ENCODE assay signal across 13 cellular contexts in the genomic region with DNA sequence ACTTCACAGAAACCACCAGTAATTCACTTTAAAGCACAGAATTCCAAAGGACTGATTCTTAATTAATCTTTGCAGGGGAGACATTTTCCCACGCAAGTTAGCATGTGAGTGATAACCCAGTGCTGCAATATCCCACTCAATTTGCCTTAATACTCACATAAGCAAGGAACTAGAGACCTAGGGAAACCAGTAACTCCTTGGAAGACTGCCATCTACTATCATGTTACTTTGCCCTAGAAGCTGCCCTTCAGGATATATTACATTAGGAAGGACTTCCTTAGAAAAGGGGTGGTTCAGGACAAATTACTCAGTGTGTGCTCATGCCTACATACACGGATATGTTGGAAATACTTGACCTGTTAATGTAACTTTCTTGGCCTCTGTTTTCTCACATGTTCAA.
DNase-seq lines count a peak whose midpoint lies in the region; ATAC-seq and TF ChIP-seq lines count a peak whose summit lies in the region.
"Had no signal": no experiment of that assay in that cellular context is flagged by ENCODE, and none has a peak within 500 bp of the region (broad histone marks: within the 10 kb centered on the region; RNA-seq: fewer than 3 reads in every experiment).

No MANE protein-coding gene starts in this region.

- H3K27me3 ChIP-seq in left lung = no peaks in the 10 kb centered on the region
- H3K27me3 ChIP-seq in naive thymus-derived CD4-positive, alpha-beta T cell (ENCODE audit: control insufficient read depth in 2 of 2, insufficient read depth in 2 of 2, low read length in 2 of 2) = no peaks in the 10 kb centered on the region
- no peaks in the 10 kb centered on the region for H3K27me3 ChIP-seq in Caco-2 (replicated peaks; ENCODE audit: control insufficient read depth, insufficient read depth, low read length)

- ATAC-seq in left lung = peak; percentile 58
- no peak for ATAC-seq in naive thymus-derived CD4-positive, alpha-beta T cell
- no peak for ATAC-seq in GM18909 (IDR thresholded peaks at IDR 0.05; ENCODE audit: poor library complexity, unreplicated experiment)
- ATAC-seq in HG03460 (IDR thresholded peaks at IDR 0.05; ENCODE audit: unreplicated experiment) = no peak
- ATAC-seq: CD8-positive, alpha-beta T cell; GM12878 had no signal

- no peak overlapping the region for H3K4me3 Mint-ChIP-seq in naive thymus-derived CD4-positive, alpha-beta T cell
- no peak overlapping the region for H3K4me3 Mint-ChIP-seq in Caco-2 (ENCODE audit: unreplicated experiment)
- H3K4me3 Mint-ChIP-seq: activated T-cell treated with anti-CD3 and anti-CD28 coated beads, Interleukin-2, amount 50 U/mL, for 24 hours; CD8-positive, alpha-beta T cell had no signal

- H3K4me1 Mint-ChIP-seq in naive thymus-derived CD4-positive, alpha-beta T cell = no peaks in the 10 kb centered on the region
- no peaks in the 10 kb centered on the region for H3K4me1 Mint-ChIP-seq in Caco-2 (ENCODE audit: low read depth, unreplicated experiment)

- intact Hi-C loops in left lung (cut with DNase I) = no loop called here
- intact Hi-C loops in naive thymus-derived CD4-positive, alpha-beta T cell (cut with micrococcal nuclease) = no loop called here
- intact Hi-C loops in Caco-2 (cut with micrococcal nuclease; ENCODE audit: unreplicated experiment) = no loop called here

- no peaks in the 10 kb centered on the region for H3K36me3 ChIP-seq in left lung
- H3K36me3 ChIP-seq in naive thymus-derived CD4-positive, alpha-beta T cell (ENCODE audit: control insufficient read depth in 2 of 3, insufficient read depth in 3 of 3, low read length in 3 of 3) = no peaks in the 10 kb centered on the region
- no peaks in the 10 kb centered on the region for H3K36me3 ChIP-seq in Caco-2 (ENCODE audit: control insufficient read depth, insufficient read depth, low read length)

- no peak overlapping the region for H3K27ac Mint-ChIP-seq in naive thymus-derived CD4-positive, alpha-beta T cell
- no peak overlapping the region for H3K27ac Mint-ChIP-seq in Caco-2 (ENCODE audit: unreplicated experiment)
- H3K27ac Mint-ChIP-seq: activated T-cell treated with anti-CD3 and anti-CD28 coated beads, Interleukin-2, amount 50 U/mL, for 24 hours; CD8-positive, alpha-beta T cell had no signal

- TF ChIP-seq CTCF in left lung (IDR thresholded peaks at IDR 0.05) (no peak), Caco-2 (IDR thresholded peaks at IDR 0.05; ENCODE audit: insufficient read depth in 1 of 2, low read depth in 1 of 2, low read length in 1 of 2, severe bottlenecking in 1 of 2, unreplicated experiment in 1 of 2) (no peak)

- H3K9me3 ChIP-seq in left lung (peaks cover 0 to 4% of the 10 kb centered on the region in 2 donors), Caco-2 (no peaks in the 10 kb centered on the region)
- H3K9me3 ChIP-seq in naive thymus-derived CD4-positive, alpha-beta T cell (ENCODE audit: control insufficient read depth in 2 of 3, low read length in 3 of 3) = no peaks in the 10 kb centered on the region

- H3K27ac ChIP-seq in left lung = no peak overlapping the region
- H3K27ac ChIP-seq in naive thymus-derived CD4-positive, alpha-beta T cell (ENCODE audit: low read depth, low read length) = no peak overlapping the region
- H3K27ac ChIP-seq: coronary artery had no signal

- peaks cover 0 to 7% (median 4%) of the 10 kb centered on the region in 11 donors for H3K9me3 Mint-ChIP-seq in naive thymus-derived CD4-positive, alpha-beta T cell
- H3K9me3 Mint-ChIP-seq in Caco-2 (ENCODE audit: unreplicated experiment) = peaks cover 9% of the 10 kb centered on the region

- POLR2A ChIA-PET in naive thymus-derived CD4-positive, alpha-beta T cell (lab: Charles Lee) = no interaction called here
- POLR2A ChIA-PET in Caco-2 (lab: Charles Lee) = no interaction called here

- peak; percentile 50 for DNase-seq in AG20443 (ENCODE audit: low spot score)
- DNase-seq in HT1080 (ENCODE audit: low read depth) = peak; percentile 95
- peak; percentile 56 for DNase-seq in brain pericyte (ENCODE audit: low read depth, low spot score)
- no peak for DNase-seq in left lung
- no peak for DNase-seq in naive thymus-derived CD4-positive, alpha-beta T cell
- DNase-seq in Caco-2 = no peak
- DNase-seq: activated T-cell treated with anti-CD3 and anti-CD28 coated beads, Interleukin-2, amount 50 U/mL, for 24 hours; CD8-positive, alpha-beta T cell; stimulated activated naive CD4-positive, alpha-beta T cell had no signal

- H3K4me3 ChIP-seq in left lung (no peak overlapping the region), Caco-2 (ENCODE audit: low read depth, low read length) (no peak overlapping the region)
- no peak overlapping the region for H3K4me3 ChIP-seq in naive thymus-derived CD4-positive, alpha-beta T cell (ENCODE audit: low read length)
- H3K4me3 ChIP-seq: coronary artery, GM12878 had no signal

- H3K4me1 ChIP-seq in left lung = no peaks in the 10 kb centered on the region
- H3K4me1 ChIP-seq in naive thymus-derived CD4-positive, alpha-beta T cell (ENCODE audit: control insufficient read depth in 2 of 2, insufficient read depth in 2 of 2, low read length in 2 of 2) = no peaks in the 10 kb centered on the region
- no peaks in the 10 kb centered on the region for H3K4me1 ChIP-seq in Caco-2

- CTCF ChIA-PET in naive thymus-derived CD4-positive, alpha-beta T cell (lab: Charles Lee) = no interaction called here
- CTCF ChIA-PET in Caco-2 (lab: Charles Lee) = no interaction called here

- H3K27me3 Mint-ChIP-seq in naive thymus-derived CD4-positive, alpha-beta T cell = peaks cover 0 to 7% (median 0%) of the 10 kb centered on the region in 5 donors
- no peaks in the 10 kb centered on the region for H3K27me3 Mint-ChIP-seq in Caco-2 (ENCODE audit: insufficient read depth, unreplicated experiment)

- no TSS peak for BruUV-seq in Caco-2 (replicated peaks; lab: Mats Ljungman, UMichigan)

- H3K36me3 Mint-ChIP-seq in naive thymus-derived CD4-positive, alpha-beta T cell = peaks cover 0 to 2% (median 0%) of the 10 kb centered on the region in 5 donors
- no peaks in the 10 kb centered on the region for H3K36me3 Mint-ChIP-seq in Caco-2 (ENCODE audit: insufficient read depth, unreplicated experiment)
- H3K36me3 Mint-ChIP-seq: CD8-positive, alpha-beta T cell had no signal

Comparison
In these comparisons a context has a peak if more than half of its experiments do, and no peak if none do; other contexts are left out.
1. DNase-seq: peak in AG20443 (single experiment), HT1080 (single experiment) and brain pericyte (single experiment); none in left lung (0 of 2), naive thymus-derived CD4-positive, alpha-beta T cell (0 of 9) and Caco-2 (0 of 2).